Comparison of ENCODE assay signal across 8 cellular contexts in the genomic region with DNA sequence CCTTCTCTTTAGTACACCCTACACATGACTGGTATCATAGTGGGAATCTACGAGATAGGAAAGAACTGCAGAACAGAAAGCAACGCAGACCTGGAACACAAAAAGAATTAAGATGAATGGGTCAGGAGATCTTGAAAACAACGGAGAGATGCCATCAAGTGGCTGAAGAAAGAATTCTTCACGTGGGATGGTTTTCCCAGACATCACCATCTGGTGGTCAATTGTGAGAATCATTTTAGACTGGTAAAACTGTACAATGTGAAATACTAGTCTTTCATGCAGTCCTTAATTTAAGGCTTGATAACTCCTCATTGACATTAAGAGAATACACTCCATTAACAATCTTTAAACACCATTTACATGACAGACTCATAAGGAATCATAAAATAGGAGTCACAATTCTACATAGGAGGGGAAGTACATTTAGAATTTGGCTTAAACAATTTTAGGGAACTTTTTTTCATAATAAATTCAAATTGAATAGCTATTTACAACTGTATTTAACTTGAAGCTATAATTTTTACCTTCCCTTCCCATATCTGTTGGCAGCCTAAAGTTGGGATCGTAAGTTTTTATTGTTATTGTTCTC.
A peak's percentile ranks its signal among the peaks of the same experiment; 100 is the strongest.
DNase-seq lines count a peak whose midpoint lies in the region; ATAC-seq and TF ChIP-seq lines count a peak whose summit lies in the region.

No MANE protein-coding gene starts in this region.

- TF ChIP-seq POLR2A in erythroblast (IDR thresholded peaks at IDR 0.05; ENCODE audit: low read length), result no peak

- peaks cover 17% of the 10 kb centered on the region for H3K4me1 Mint-ChIP-seq in nephron progenitor cell

- H3K4me2 ChIP-seq in DOHH2 (ENCODE audit: low read length), result no peak overlapping the region

- H3K9me3 Mint-ChIP-seq in nephron progenitor cell, result no peaks in the 10 kb centered on the region

- H3K9me3 ChIP-seq in DOHH2 (ENCODE audit: control insufficient read depth, insufficient read depth, low read length), result no peaks in the 10 kb centered on the region

- H3K27ac ChIP-seq in DOHH2 (ENCODE audit: low read depth, low read length) (no peak overlapping the region), RWPE1 (no peak overlapping the region)

- no peaks in the 10 kb centered on the region for H3K4me1 ChIP-seq in DOHH2 (ENCODE audit: control insufficient read depth, low read length)

- H3F3A ChIP-seq in DOHH2 (ENCODE audit: control insufficient read depth, insufficient read depth), result no peaks in the 10 kb centered on the region

- DNase-seq in HT1080 (ENCODE audit: low read depth) (peak; percentile 50), RWPE1 (ENCODE audit: low spot score) (peak; percentile 75), erythroblast (lab: John Stamatoyannopoulos, UW) (peak; percentile 34 to 39), nephron progenitor cell (peak; percentile 20), NCI-H187 treated with DMSO at 0.1 percent for 48 hours (lab: John Stamatoyannopoulos, UW) (no peak)
- no peak for DNase-seq in activated CD8-positive, alpha-beta memory T cell treated with anti-CD3 and anti-CD28 coated beads, Interleukin-2, amount 50 U/mL, for 4 hours

- CTCF ChIA-PET in RWPE1 (lab: Yijun Ruan, JAX), result interaction anchor here (0.6 to 3.3 kb wide), 13 partner anchors 14 to 610 kb away, joined by 3 to 21 read pairs (median 4); no protein-coding TSS in a partner anchor

- H3K9me2 ChIP-seq in DOHH2 (replicated peaks; ENCODE audit: control insufficient read depth, low read length), result no peaks in the 10 kb centered on the region

- no peak overlapping the region for H3K27ac Mint-ChIP-seq in nephron progenitor cell

- peak; percentile 90 for ATAC-seq in GM21367 (IDR thresholded peaks at IDR 0.05; ENCODE audit: unreplicated experiment)

- no peaks in the 10 kb centered on the region for H4K20me1 ChIP-seq in DOHH2 (ENCODE audit: control insufficient read depth, insufficient read depth, low read depth, low read length)

- H3K36me3 ChIP-seq in DOHH2 (ENCODE audit: control insufficient read depth, low read length), result no peaks in the 10 kb centered on the region

- H3K4me3 ChIP-seq in DOHH2 (ENCODE audit: low read length), result no peak overlapping the region

- peak; percentile 80 for TF ChIP-seq CTCF in DOHH2 (IDR thresholded peaks at IDR 0.05; ENCODE audit: low read depth, low read length, poor library complexity, severe bottlenecking)
- TF ChIP-seq CTCF in RWPE1 (conservative IDR thresholded peaks at IDR 0.05; ENCODE audit: low read depth), result peak; percentile 83
- TF ChIP-seq CTCF in nephron progenitor cell (IDR thresholded peaks at IDR 0.05), result peak; percentile 73

- H3K79me2 ChIP-seq in DOHH2 (ENCODE audit: control insufficient read depth, low read length), result no peaks in the 10 kb centered on the region

- no peaks in the 10 kb centered on the region for H3K36me3 Mint-ChIP-seq in nephron progenitor cell (ENCODE audit: low read depth)

- H3K4me3 Mint-ChIP-seq in nephron progenitor cell, result peak overlapping the region; percentile 42

- POLR2A ChIA-PET in RWPE1 (lab: Yijun Ruan, JAX; ENCODE audit: low non-redundant PET), result no interaction called here

- H3K27me3 ChIP-seq in DOHH2 (ENCODE audit: control insufficient read depth, low read length), result no peaks in the 10 kb centered on the region

- no peaks in the 10 kb centered on the region for H3K27me3 Mint-ChIP-seq in nephron progenitor cell (ENCODE audit: low read depth, poor library complexity)

Comparison
In these comparisons a context has a peak if more than half of its experiments do, and no peak if none do; other contexts are left out.
1. DNase-seq: peak in HT1080 (single experiment), RWPE1 (single experiment), erythroblast (2 of 2) and nephron progenitor cell (single experiment); none in activated CD8-positive, alpha-beta memory T cell treated with anti-CD3 and anti-CD28 coated beads, Interleukin-2, amount 50 U/mL, for 4 hours (single experiment) and NCI-H187 treated with DMSO at 0.1 percent for 48 hours (single experiment).
2. Peak in every context shown above with its lines, with median percentiles within 50 percentile points of each other: CTCF ChIP-seq.